Comparison of ENCODE assay signal across 12 cellular contexts in genomic region chr10:35388197-35388596, GRCh38. TPM values are rescaled to one million over a fixed set of nuclear protein-coding genes. Genes with fewer than 3 reads are reported as not detected.
DNase-seq lines count a peak whose midpoint lies in the region; ATAC-seq and TF ChIP-seq lines count a peak whose summit lies in the region.
"Had no signal": no experiment of that assay in that cellular context is flagged by ENCODE, and none has a peak within 500 bp of the region (broad histone marks: within the 10 kb centered on the region; RNA-seq: fewer than 3 reads in every experiment).

No MANE protein-coding gene starts in this region.

- ATAC-seq in GM19351 (IDR thresholded peaks at IDR 0.05; ENCODE audit: unreplicated experiment) (peak; percentile 46), HG02981 (IDR thresholded peaks at IDR 0.05; ENCODE audit: unreplicated experiment) (peak; percentile 44)
- ATAC-seq in CD8-positive, alpha-beta T cell, result no peak

- POLR2A ChIA-PET in CD8-positive, alpha-beta memory T cell (lab: Charles Lee), result no interaction called here
- POLR2A ChIA-PET in CD8-positive, alpha-beta T cell (lab: Charles Lee), result no interaction called here

- H3K9me3 ChIP-seq in CD8-positive, alpha-beta memory T cell (ENCODE audit: low read length), result peaks cover 7% of the 10 kb centered on the region
- H3K9me3 ChIP-seq in CD8-positive, alpha-beta T cell (ENCODE audit: low read length), result peaks cover 8% of the 10 kb centered on the region
- peaks cover 0 to 5% of the 10 kb centered on the region in 2 donors for H3K9me3 ChIP-seq in transverse colon

- no peak for TF ChIP-seq EP300 in transverse colon (IDR thresholded peaks at IDR 0.05; ENCODE audit: low read depth)

- intact Hi-C loops in CD8-positive, alpha-beta T cell (cut with DNase I, micrococcal nuclease), result no loop called here
- intact Hi-C loops in transverse colon (cut with DNase I; ENCODE audit: low total_unique reads), result no loop called here

- in situ Hi-C loops in transverse colon (cut with MboI; ENCODE audit: low pct_ligation_motif_present in 1 of 4, low pct_unique_long_range_greater_than_20kb in 1 of 4, low sequenced_read_pairs in 3 of 4), result no loop called here

- peaks cover 14 to 36% (median 16%) of the 10 kb centered on the region in 3 donors for H3K36me3 Mint-ChIP-seq in CD8-positive, alpha-beta memory T cell
- peaks cover 27% of the 10 kb centered on the region for H3K36me3 Mint-ChIP-seq in CD8-positive, alpha-beta T cell

- H3K27ac Mint-ChIP-seq in CD8-positive, alpha-beta memory T cell, result no peak overlapping the region
- H3K27ac Mint-ChIP-seq in CD8-positive, alpha-beta T cell, result no peak overlapping the region
- H3K27ac Mint-ChIP-seq: activated B cell treated with CpG ODN at 0.5 μM for 24 hours had no signal

- H3K27me3 Mint-ChIP-seq in CD8-positive, alpha-beta memory T cell, result peaks cover 0 to 2% of the 10 kb centered on the region in 2 donors
- H3K27me3 Mint-ChIP-seq in CD8-positive, alpha-beta T cell (ENCODE audit: low read depth), result no peaks in the 10 kb centered on the region
- H3K27me3 Mint-ChIP-seq: activated B cell treated with CpG ODN at 0.5 μM for 24 hours had no signal

- CTCF ChIA-PET in CD8-positive, alpha-beta memory T cell (lab: Charles Lee), result no interaction called here
- CTCF ChIA-PET in CD8-positive, alpha-beta T cell (lab: Charles Lee), result no interaction called here

- H3K4me1 Mint-ChIP-seq in CD8-positive, alpha-beta memory T cell, result peaks cover 52 to 82% (median 78%) of the 10 kb centered on the region in 3 donors
- peaks cover 68% of the 10 kb centered on the region for H3K4me1 Mint-ChIP-seq in CD8-positive, alpha-beta T cell (ENCODE audit: low read depth)

- H3K36me3 ChIP-seq in CD8-positive, alpha-beta memory T cell (ENCODE audit: insufficient read depth, low read length), result no peaks in the 10 kb centered on the region
- no peaks in the 10 kb centered on the region for H3K36me3 ChIP-seq in CD8-positive, alpha-beta T cell (ENCODE audit: insufficient read depth, low read length)
- no peaks in the 10 kb centered on the region for H3K36me3 ChIP-seq in transverse colon

- DNase-seq in CD8-positive, alpha-beta memory T cell, result no peak
- peak; percentile 22 for DNase-seq in NCI-H748 treated with DMSO at 0.1 percent for 48 hours (lab: John Stamatoyannopoulos, UW)
- no peak for DNase-seq in DMS114 treated with DMSO at 0.1 percent for 48 hours (lab: John Stamatoyannopoulos, UW; ENCODE audit: unreplicated experiment)
- no peak for DNase-seq in CD8-positive, alpha-beta T cell
- DNase-seq in cerebellum (ENCODE audit: low spot score), result no peak
- DNase-seq in transverse colon, result no peak
- DNase-seq: activated B cell treated with CpG ODN at 0.5 μM for 24 hours; activated naive CD4-positive, alpha-beta T cell treated with anti-CD3 and anti-CD28 coated beads, Interleukin-2, amount 50 U/mL, for 16 hours; hippocampal formation; NCI-H1417 treated with DMSO at 0.1 percent for 48 hours had no signal

- no peak overlapping the region for H3K4me3 Mint-ChIP-seq in CD8-positive, alpha-beta memory T cell
- no peak overlapping the region for H3K4me3 Mint-ChIP-seq in CD8-positive, alpha-beta T cell
- H3K4me3 Mint-ChIP-seq: activated B cell treated with CpG ODN at 0.5 μM for 24 hours had no signal

- H3K27ac ChIP-seq in CD8-positive, alpha-beta memory T cell (ENCODE audit: low read depth, low read length), result peak overlapping the region; percentile 69
- no peak overlapping the region for H3K27ac ChIP-seq in CD8-positive, alpha-beta T cell (ENCODE audit: low read depth, low read length)
- no peak overlapping the region for H3K27ac ChIP-seq in transverse colon

- TF ChIP-seq POLR2A in transverse colon (IDR thresholded peaks at IDR 0.05), result no peak

- H3K4me3 ChIP-seq in CD8-positive, alpha-beta memory T cell (ENCODE audit: low read length), result no peak overlapping the region
- H3K4me3 ChIP-seq in CD8-positive, alpha-beta T cell (ENCODE audit: low read depth, low read length), result no peak overlapping the region
- H3K4me3 ChIP-seq in transverse colon, result no peak overlapping the region

- no peaks in the 10 kb centered on the region for H3K27me3 ChIP-seq in CD8-positive, alpha-beta memory T cell (ENCODE audit: insufficient read depth, low read length, poor library complexity, severe bottlenecking)
- H3K27me3 ChIP-seq in CD8-positive, alpha-beta T cell (ENCODE audit: insufficient read depth, low read length), result no peaks in the 10 kb centered on the region
- H3K27me3 ChIP-seq in transverse colon, result no peaks in the 10 kb centered on the region

- TF ChIP-seq CTCF in CD8-positive, alpha-beta T cell (IDR thresholded peaks at IDR 0.05), result no peak
- TF ChIP-seq CTCF in transverse colon (IDR thresholded peaks at IDR 0.05), result no peak

- peaks cover 28% of the 10 kb centered on the region for H3K4me1 ChIP-seq in CD8-positive, alpha-beta memory T cell (ENCODE audit: insufficient read depth, low read length)
- H3K4me1 ChIP-seq in CD8-positive, alpha-beta T cell (ENCODE audit: insufficient read depth, low read length), result peaks cover 7% of the 10 kb centered on the region
- peaks cover 0 to 16% (median 11%) of the 10 kb centered on the region in 4 donors for H3K4me1 ChIP-seq in transverse colon

- H3K9me3 Mint-ChIP-seq in CD8-positive, alpha-beta memory T cell, result peaks cover 6 to 34% (median 25%) of the 10 kb centered on the region in 5 donors
- peaks cover 24% of the 10 kb centered on the region for H3K9me3 Mint-ChIP-seq in CD8-positive, alpha-beta T cell

RNA-seq across cellular contexts. Expression of gene CCNY, which starts 51.9 kb away (rescaled TPM):
- 10 to 100 TPM; 58.4 to 65.2 TPM for total RNA-seq in CD8-positive, alpha-beta memory T cell
- polyA plus RNA-seq in CD8-positive, alpha-beta memory T cell, result 15.1 TPM
- 10 to 100 TPM; 75.3 to 77.3 TPM for total RNA-seq in CD8-positive, alpha-beta T cell
- total RNA-seq in cerebellum (33.6 TPM), transverse colon (10 to 100 TPM; 19.5 to 53.9 (median 41.4) TPM)
